In the genomic region with DNA sequence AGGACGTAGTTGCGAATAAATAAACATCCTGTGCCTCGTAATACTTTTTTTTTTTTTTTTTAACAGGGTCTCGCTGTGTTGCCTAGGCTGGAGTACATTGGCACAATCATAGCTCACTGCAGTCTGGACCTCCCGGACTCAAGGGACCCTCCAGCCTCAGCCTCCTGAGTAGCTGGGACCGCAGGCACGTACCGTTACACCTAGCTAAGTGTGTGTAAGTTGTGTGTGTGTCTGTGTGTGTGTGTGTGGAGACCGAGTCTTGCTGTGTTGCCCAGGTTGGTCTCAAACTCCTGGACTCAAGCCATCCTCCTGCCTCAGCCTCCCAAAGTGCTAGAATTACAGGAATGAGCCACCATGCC, we compare ENCODE assay signal across 8 cellular contexts.
DNase-seq lines count a peak whose midpoint lies in the region; ATAC-seq and TF ChIP-seq lines count a peak whose summit lies in the region.

No MANE protein-coding gene starts in this region.

- H3K4me3 ChIP-seq in HEK293 (ENCODE audit: low read depth, low read length) (peak overlapping the region; percentile 72), iPS-18a (ENCODE audit: low read length) (peak overlapping the region; percentile 74)

- H3K27me3 ChIP-seq in iPS-18a (ENCODE audit: control insufficient read depth, insufficient read depth, low read length): no peaks in the 10 kb centered on the region

- no peak overlapping the region for H3K27ac Mint-ChIP-seq in activated naive CD8-positive, alpha-beta T cell

- H3K9me3 ChIP-seq in HEK293 (ENCODE audit: control insufficient read depth, insufficient read depth, low read depth, low read length) (no peaks in the 10 kb centered on the region), iPS-18a (ENCODE audit: control insufficient read depth, low read depth, low read length) (no peaks in the 10 kb centered on the region)

- TF ChIP-seq CTCF in HEK293 (tag by site-specific recombination; IDR thresholded peaks at IDR 0.05): no peak

- H3K36me3 Mint-ChIP-seq in activated naive CD8-positive, alpha-beta T cell: no peaks in the 10 kb centered on the region

- no peaks in the 10 kb centered on the region for H3K36me3 ChIP-seq in HEK293 (ENCODE audit: control insufficient read depth in 2 of 2, insufficient read depth in 1 of 2, low read length in 2 of 2)
- H3K36me3 ChIP-seq in iPS-18a (ENCODE audit: control insufficient read depth, low read depth, low read length): no peaks in the 10 kb centered on the region

- H3K4me1 Mint-ChIP-seq in activated naive CD8-positive, alpha-beta T cell (ENCODE audit: low read depth): peaks cover 10% of the 10 kb centered on the region

- H3K4me1 ChIP-seq in HEK293 (ENCODE audit: control insufficient read depth, insufficient read depth, low read length) (no peaks in the 10 kb centered on the region), iPS-18a (ENCODE audit: control insufficient read depth, low read depth, low read length) (peaks cover 6% of the 10 kb centered on the region)

- H3K9ac ChIP-seq in iPS-18a (ENCODE audit: low read length): peak overlapping the region; percentile 87

- DNase-seq in stimulated activated naive CD8-positive, alpha-beta T cell treated with anti-CD3 and anti-CD28 coated beads, Interleukin-15, Interleukin-2, amounts not matched to agents 100 U/mL and 50 U/mL, for 24 hours: no peak

- POLR2A ChIA-PET in HEK293 (lab: Yijun Ruan, JAX): interaction anchor here (0.7 to 1.0 kb wide), 2 partner anchors 11 to 111 kb away, joined by 3 read pairs; no protein-coding TSS in a partner anchor

- H3K27ac ChIP-seq in HEK293 (ENCODE audit: extremely low read depth, low read depth, low read length) (peak overlapping the region; percentile 83), iPS-18a (ENCODE audit: low read length) (peak overlapping the region; percentile 88)

- CTCF ChIA-PET in HEK293 (lab: Yijun Ruan, JAX): interaction anchor here (0.5 to 1.6 kb wide), 5 partner anchors 42 to 1000 kb away, joined by 3 to 4 read pairs (median 3); no protein-coding TSS in a partner anchor

- H3K4me3 Mint-ChIP-seq in activated naive CD8-positive, alpha-beta T cell: peak overlapping the region; percentile 92

- ATAC-seq in stimulated activated naive CD8-positive, alpha-beta T cell treated with anti-CD3 and anti-CD28 coated beads, Interleukin-15, Interleukin-2, amounts not matched to agents 100 U/mL and 50 U/mL, for 24 hours: peak; percentile 12
- ATAC-seq in GM19455 (IDR thresholded peaks at IDR 0.05; ENCODE audit: unreplicated experiment) (no peak), HG03108 (IDR thresholded peaks at IDR 0.05; ENCODE audit: unreplicated experiment) (no peak), GM21390 (IDR thresholded peaks at IDR 0.05; ENCODE audit: unreplicated experiment) (no peak), GM21515 (IDR thresholded peaks at IDR 0.05; ENCODE audit: unreplicated experiment) (no peak)

- H3K27me3 Mint-ChIP-seq in activated naive CD8-positive, alpha-beta T cell: peaks cover 4% of the 10 kb centered on the region

- no peaks in the 10 kb centered on the region for H3K9me3 Mint-ChIP-seq in activated naive CD8-positive, alpha-beta T cell (ENCODE audit: low read depth)

TF ChIP-seq in HEK293, 187 proteins besides CTCF, POLR2A, EP300 and RAD21:
- TF ChIP-seq ZNF335 (tag by site-specific recombination; conservative IDR thresholded peaks at IDR 0.05) (peak; percentile 40; the same call in 1 of the 2 replicates), ZNF302 (tag by site-specific recombination; IDR thresholded peaks at IDR 0.05; ENCODE audit: low read depth) (no peak), ZBTB48 (tag by site-specific recombination; IDR thresholded peaks at IDR 0.05) (peak; percentile 51; the same call in 1 of the 2 replicates), GLIS1 (tag by site-specific recombination; IDR thresholded peaks at IDR 0.05) (0 out of 2 replicates have a peak, but pooled peaks have one; percentile 7), ZNF121 (tag by site-specific recombination; IDR thresholded peaks at IDR 0.05) (peak; percentile 70), ZNF776 (tag by site-specific recombination; IDR thresholded peaks at IDR 0.05; ENCODE audit: borderline replicate concordance) (no peak), ZNF2 (tag by site-specific recombination; IDR thresholded peaks at IDR 0.05) (peak; percentile 26; the same call in 1 of the 2 replicates)
- TF ChIP-seq, protein P1, sequence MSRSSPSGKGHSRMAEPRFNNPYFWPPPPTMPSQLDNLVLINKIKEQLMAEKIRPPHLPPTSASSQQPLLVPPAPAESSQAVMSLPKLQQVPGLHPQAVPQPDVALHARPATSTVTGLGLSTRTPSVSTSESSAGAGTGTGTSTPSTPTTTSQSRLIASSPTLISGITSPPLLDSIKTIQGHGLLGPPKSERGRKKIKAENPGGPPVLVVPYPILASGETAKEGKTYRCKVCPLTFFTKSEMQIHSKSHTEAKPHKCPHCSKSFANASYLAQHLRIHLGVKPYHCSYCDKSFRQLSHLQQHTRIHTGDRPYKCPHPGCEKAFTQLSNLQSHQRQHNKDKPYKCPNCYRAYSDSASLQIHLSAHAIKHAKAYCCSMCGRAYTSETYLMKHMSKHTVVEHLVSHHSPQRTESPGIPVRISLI (tag by site-specific recombination; IDR thresholded peaks at IDR 0.05): peak; percentile 56; the same call in 1 of the 2 replicates
